ENCODE assay signal across 16 cellular contexts in the genomic region with DNA sequence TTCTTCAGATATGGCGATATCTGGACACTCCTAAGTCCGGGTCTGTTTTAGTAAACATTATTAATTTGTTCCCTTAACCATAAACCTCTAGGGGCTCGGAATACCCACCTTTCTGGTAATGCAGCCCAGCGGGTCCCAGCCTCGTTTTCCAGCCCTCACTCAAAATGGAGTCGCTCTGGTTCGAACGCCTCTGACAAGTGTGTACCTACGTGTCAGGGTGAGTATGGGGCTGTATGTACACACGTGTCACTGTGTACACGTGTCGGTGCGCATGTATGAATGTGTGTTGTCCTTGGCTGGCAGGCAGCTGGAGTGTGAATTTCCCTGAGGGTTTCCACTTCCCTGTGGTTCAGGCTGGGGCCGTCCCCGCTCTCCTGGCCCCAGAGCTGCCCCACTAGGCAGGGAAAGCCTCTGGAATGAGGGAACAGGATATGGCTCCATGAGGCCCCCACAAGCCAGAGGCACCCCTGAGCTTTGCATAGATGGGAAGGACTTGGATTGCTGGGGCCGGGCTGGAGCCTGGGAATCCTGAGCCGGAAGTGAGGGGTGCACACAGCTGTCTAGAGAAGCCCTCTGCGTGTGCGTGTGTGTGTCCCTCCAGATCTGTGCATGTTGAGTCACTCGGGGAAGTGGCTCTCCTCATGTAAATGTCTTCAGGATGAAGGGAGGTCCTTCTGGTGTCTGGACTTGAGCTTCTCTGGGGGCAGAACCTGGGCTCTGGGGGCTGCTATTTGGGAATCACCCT.
A peak's percentile ranks its signal among the peaks of the same experiment; 100 is the strongest.
DNase-seq lines count a peak whose midpoint lies in the region; ATAC-seq and TF ChIP-seq lines count a peak whose summit lies in the region.
"Had no signal": no experiment of that assay in that cellular context is flagged by ENCODE, and none has a peak within 500 bp of the region (broad histone marks: within the 10 kb centered on the region; RNA-seq: fewer than 3 reads in every experiment).

No MANE protein-coding gene starts in this region.

- no peaks in the 10 kb centered on the region for H3K9me3 Mint-ChIP-seq in MCF 10A (ENCODE audit: unreplicated experiment)
- no peaks in the 10 kb centered on the region for H3K9me3 Mint-ChIP-seq in CD4-positive, alpha-beta T cell
- H3K9me3 Mint-ChIP-seq: activated CD4-positive, alpha-beta T cell treated with anti-CD3 and anti-CD28 coated beads, Interleukin-2, amount 10 ng/mL, durations not matched to agents 7 days and 5 days; activated T-helper 1 cell treated with anti-CD3 and anti-CD28 coated beads, Interleukin-12 subunit alpha, Interleukin-12 subunit beta, Interleukin-2, Interleukin-4 antibody, amounts not matched to agents 30 ng/mL and 10 ng/mL and 1 ng/mL, durations not matched to agents 14 hours and 24 hours and 36 hours; endodermal cell; natural killer cell treated with Interleukin-12 subunit alpha and Interleukin-12 subunit beta and Interleukin-15 and Interleukin-18, amount 100 ng/mL, for 72 hours had no signal

- H3K4me3 Mint-ChIP-seq in MCF 10A (ENCODE audit: unreplicated experiment) = no peak overlapping the region
- no peak overlapping the region for H3K4me3 Mint-ChIP-seq in CD4-positive, alpha-beta T cell
- H3K4me3 Mint-ChIP-seq: activated CD4-positive, alpha-beta T cell treated with anti-CD3 and anti-CD28 coated beads, Interleukin-2, amount 10 ng/mL, durations not matched to agents 7 days and 5 days; activated T-helper 1 cell treated with anti-CD3 and anti-CD28 coated beads, Interleukin-12 subunit alpha, Interleukin-12 subunit beta, Interleukin-2, Interleukin-4 antibody, amounts not matched to agents 30 ng/mL and 10 ng/mL and 1 ng/mL, durations not matched to agents 14 hours and 24 hours and 36 hours; endodermal cell; natural killer cell treated with Interleukin-12 subunit alpha and Interleukin-12 subunit beta and Interleukin-15 and Interleukin-18, amount 100 ng/mL, for 72 hours had no signal

- H3K4me3 ChIP-seq in breast epithelium = no peak overlapping the region
- H3K4me3 ChIP-seq in astrocyte of the cerebellum (ENCODE audit: low read depth, low read length) = peak overlapping the region; percentile 6
- no peak overlapping the region for H3K4me3 ChIP-seq in lower lobe of right lung
- H3K4me3 ChIP-seq in aorta (ENCODE audit: low read length in 2 of 2) = no peak overlapping the region
- no peak overlapping the region for H3K4me3 ChIP-seq in thyroid gland (replicated peaks in 1 of 3)
- H3K4me3 ChIP-seq: ascending aorta had no signal

- in situ Hi-C loops in astrocyte of the cerebellum (cut with HindIII; ENCODE audit: low sequenced_read_pairs) = no loop called here

- H3K27ac ChIP-seq in breast epithelium (peak overlapping the region; percentile 68 to 71), lower lobe of right lung (peak overlapping the region; percentile 41), aorta (ENCODE audit: low read depth in 1 of 2, low read length in 2 of 2) (no peak overlapping the region), thyroid gland (no peak overlapping the region)
- H3K27ac ChIP-seq in CD4-positive, alpha-beta T cell (ENCODE audit: low read depth, low read length) = no peak overlapping the region

- H3K27ac Mint-ChIP-seq in MCF 10A (ENCODE audit: low read depth, unreplicated experiment) = no peak overlapping the region
- no peak overlapping the region for H3K27ac Mint-ChIP-seq in CD4-positive, alpha-beta T cell
- H3K27ac Mint-ChIP-seq: activated CD4-positive, alpha-beta T cell treated with anti-CD3 and anti-CD28 coated beads, Interleukin-2, amount 10 ng/mL, durations not matched to agents 7 days and 5 days; activated T-helper 1 cell treated with anti-CD3 and anti-CD28 coated beads, Interleukin-12 subunit alpha, Interleukin-12 subunit beta, Interleukin-2, Interleukin-4 antibody, amounts not matched to agents 30 ng/mL and 10 ng/mL and 1 ng/mL, durations not matched to agents 14 hours and 24 hours and 36 hours; endodermal cell; natural killer cell treated with Interleukin-12 subunit alpha and Interleukin-12 subunit beta and Interleukin-15 and Interleukin-18, amount 100 ng/mL, for 72 hours had no signal

- H3K4me1 Mint-ChIP-seq in MCF 10A (ENCODE audit: insufficient read depth, unreplicated experiment) = peaks cover 14% of the 10 kb centered on the region
- peaks cover 24% of the 10 kb centered on the region for H3K4me1 Mint-ChIP-seq in CD4-positive, alpha-beta T cell (ENCODE audit: low read depth)

- H3K27me3 Mint-ChIP-seq in MCF 10A (ENCODE audit: insufficient read depth, unreplicated experiment) = no peaks in the 10 kb centered on the region
- no peaks in the 10 kb centered on the region for H3K27me3 Mint-ChIP-seq in CD4-positive, alpha-beta T cell

- H3K9me3 ChIP-seq in breast epithelium (no peaks in the 10 kb centered on the region), lower lobe of right lung (no peaks in the 10 kb centered on the region), aorta (ENCODE audit: control insufficient read depth, low read length) (no peaks in the 10 kb centered on the region), thyroid gland (no peaks in the 10 kb centered on the region)
- no peaks in the 10 kb centered on the region for H3K9me3 ChIP-seq in CD4-positive, alpha-beta T cell (ENCODE audit: control insufficient read depth, low read length)
- H3K9me3 ChIP-seq: ascending aorta had no signal

- ATAC-seq in lower lobe of right lung (no peak), aorta (ENCODE audit: low FRiP score) (no peak)
- ATAC-seq in CD4-positive, alpha-beta T cell (ENCODE audit: poor library complexity) = no peak
- ATAC-seq: natural killer cell treated with Interleukin-12 subunit alpha and Interleukin-12 subunit beta and Interleukin-15 and Interleukin-18, amount 100 ng/mL, for 72 hours had no signal

- H3K36me3 Mint-ChIP-seq in MCF 10A (ENCODE audit: insufficient read depth, unreplicated experiment) = peaks cover 7% of the 10 kb centered on the region
- H3K36me3 Mint-ChIP-seq in CD4-positive, alpha-beta T cell (ENCODE audit: low read depth) = no peaks in the 10 kb centered on the region
- H3K36me3 Mint-ChIP-seq: natural killer cell treated with Interleukin-12 subunit alpha and Interleukin-12 subunit beta and Interleukin-15 and Interleukin-18, amount 100 ng/mL, for 72 hours had no signal

- CTCF ChIA-PET in MCF 10A (lab: Yijun Ruan, JAX) = interaction anchor here (0.5 to 1.0 kb wide), 2 partner anchors 15 to 164 kb away, joined by 3 read pairs; no protein-coding TSS in a partner anchor
- CTCF ChIA-PET in CD4-positive, alpha-beta T cell (lab: Charles Lee) = no interaction called here

- H3K27me3 ChIP-seq in breast epithelium = no peaks in the 10 kb centered on the region
- no peaks in the 10 kb centered on the region for H3K27me3 ChIP-seq in lower lobe of right lung (ENCODE audit: low read depth)
- no peaks in the 10 kb centered on the region for H3K27me3 ChIP-seq in aorta (ENCODE audit: control insufficient read depth in 1 of 2, insufficient read depth in 2 of 2, low read length in 1 of 2)
- no peaks in the 10 kb centered on the region for H3K27me3 ChIP-seq in CD4-positive, alpha-beta T cell (ENCODE audit: control insufficient read depth, insufficient read depth, low read length)
- no peaks in the 10 kb centered on the region for H3K27me3 ChIP-seq in thyroid gland
- H3K27me3 ChIP-seq: ascending aorta had no signal

- TF ChIP-seq POLR2A in breast epithelium (IDR thresholded peaks at IDR 0.05) = no peak
- TF ChIP-seq POLR2A in thyroid gland (IDR thresholded peaks at IDR 0.05) = no peak

- 37 to 42% methylated on average over 20 of the region's 20 CpGs for WGBS in aorta, 2 donors
- WGBS in thyroid gland, 2 donors = 87 to 89% methylated on average over 17 to 20 of the region's 20 CpGs

- TF ChIP-seq CTCF in breast epithelium (IDR thresholded peaks at IDR 0.05) = no peak
- TF ChIP-seq CTCF in MCF 10A (IDR thresholded peaks at IDR 0.05; ENCODE audit: unreplicated experiment) = no peak
- no peak for TF ChIP-seq CTCF in astrocyte of the cerebellum (IDR thresholded peaks at IDR 0.05; ENCODE audit: low read depth, low read length, missing control alignments)
- TF ChIP-seq CTCF in lower lobe of right lung (IDR thresholded peaks at IDR 0.05) = no peak
- no peak for TF ChIP-seq CTCF in CD4-positive, alpha-beta T cell (IDR thresholded peaks at IDR 0.05)
- TF ChIP-seq CTCF in thyroid gland (IDR thresholded peaks at IDR 0.05) = no peak

- H3K4me1 ChIP-seq in breast epithelium (peaks cover 21 to 24% of the 10 kb centered on the region in 2 donors), lower lobe of right lung (peaks cover 51% of the 10 kb centered on the region), aorta (ENCODE audit: control insufficient read depth in 1 of 2, insufficient read depth in 2 of 2, low read length in 2 of 2) (no peaks in the 10 kb centered on the region), thyroid gland (peaks cover 28 to 44% of the 10 kb centered on the region in 2 donors)

- H3K36me3 ChIP-seq in breast epithelium = no peaks in the 10 kb centered on the region
- H3K36me3 ChIP-seq in lower lobe of right lung = no peaks in the 10 kb centered on the region
- H3K36me3 ChIP-seq in aorta (ENCODE audit: control insufficient read depth in 1 of 2, insufficient read depth in 2 of 2, low read length in 1 of 2) = no peaks in the 10 kb centered on the region
- no peaks in the 10 kb centered on the region for H3K36me3 ChIP-seq in thyroid gland
- H3K36me3 ChIP-seq: ascending aorta had no signal

- intact Hi-C loops in breast epithelium (cut with DNase I; ENCODE audit: low total_unique reads) (loop anchor here (10.0 kb wide), 1 partner anchor 126 kb away; no protein-coding TSS in a partner anchor), MCF 10A (cut with micrococcal nuclease) (no loop called here), lower lobe of right lung (cut with DNase I) (no loop called here), aorta (cut with DNase I) (loop anchor here in 1 of 2 donors (10.0 kb wide), 1 partner anchor 266 kb away; no protein-coding TSS in a partner anchor), thyroid gland (cut with DNase I) (loop anchor here (5.0 kb wide), 1 partner anchor 153 kb away; no protein-coding TSS in a partner anchor)
- intact Hi-C loops in CD4-positive, alpha-beta T cell (cut with DNase I, micrococcal nuclease) = loop anchor here in 1 of 2 experiments (5.0 kb wide), 1 partner anchor 167 kb away; no protein-coding TSS in a partner anchor

- no TSS peak for BruUV-seq in MCF 10A (replicated peaks; lab: Mats Ljungman, UMichigan)

- POLR2A ChIA-PET in MCF 10A (lab: Yijun Ruan, JAX) = no interaction called here
- POLR2A ChIA-PET in CD4-positive, alpha-beta T cell (lab: Charles Lee) = no interaction called here

- DNase-seq in breast epithelium (ENCODE audit: low spot score in 2 of 2) = peak in 1 of 2 donors; percentile 60
- no peak for DNase-seq in MCF 10A (ENCODE audit: unreplicated experiment)
- DNase-seq in astrocyte of the cerebellum (ENCODE audit: low read depth) = no peak
- DNase-seq in lower lobe of right lung = no peak
- peak; percentile 74 to 75 for DNase-seq in aorta
- no peak for DNase-seq in CD4-positive, alpha-beta T cell
- no peak for DNase-seq in thyroid gland
- DNase-seq in mucosa of gallbladder (ENCODE audit: low spot score) = no peak
- DNase-seq: activated CD4-positive, alpha-beta T cell treated with anti-CD3 and anti-CD28 coated beads, Interleukin-2, amount 10 ng/mL, durations not matched to agents 7 days and 5 days; endodermal cell; NCI-H1092; NCI-H2227 treated with DMSO at 0.1 percent for 48 hours; substantia nigra had no signal

Comparison
In these comparisons a context has a peak if more than half of its experiments do, and no peak if none do; other contexts are left out.
1. intact Hi-C loops: an anchor here in breast epithelium (10.0 kb wide) and thyroid gland (5.0 kb wide); none called in MCF 10A and lower lobe of right lung.
2. DNase-seq: peak in aorta (2 of 2); none in MCF 10A (single experiment), astrocyte of the cerebellum (single experiment), lower lobe of right lung (single experiment), CD4-positive, alpha-beta T cell (0 of 10), thyroid gland (0 of 2) and mucosa of gallbladder (single experiment).
3. H3K27ac ChIP-seq: peak in breast epithelium (2 of 2) and lower lobe of right lung (single experiment); none in aorta (0 of 2), CD4-positive, alpha-beta T cell (single experiment) and thyroid gland (0 of 3).